Comparison of ENCODE assay signal across 8 cellular contexts in genomic region chr2:38601463-38602135, GRCh38. TPM values are rescaled to one million over a fixed set of nuclear protein-coding genes. Genes with fewer than 3 reads are reported as not detected.
DNase-seq lines count a peak whose midpoint lies in the region; ATAC-seq and TF ChIP-seq lines count a peak whose summit lies in the region.

No MANE protein-coding gene starts in this region.

- H3K27me3 ChIP-seq in heart left ventricle, result no peaks in the 10 kb centered on the region
- peaks cover 6% of the 10 kb centered on the region for H3K27me3 ChIP-seq in OCI-LY3 (ENCODE audit: low read depth, low read length)
- H3K27me3 ChIP-seq in ectodermal cell (ENCODE audit: control insufficient read depth, insufficient read depth, low read length, poor library complexity, severe bottlenecking), result no peaks in the 10 kb centered on the region
- H3K27me3 ChIP-seq in naive thymus-derived CD4-positive, alpha-beta T cell (ENCODE audit: control insufficient read depth in 2 of 2, insufficient read depth in 2 of 2, low read length in 2 of 2), result no peaks in the 10 kb centered on the region

- H3K36me3 ChIP-seq in heart left ventricle, result no peaks in the 10 kb centered on the region
- no peaks in the 10 kb centered on the region for H3K36me3 ChIP-seq in OCI-LY3 (replicated peaks; ENCODE audit: low read depth, low read length)
- no peaks in the 10 kb centered on the region for H3K36me3 ChIP-seq in ectodermal cell (ENCODE audit: control insufficient read depth, insufficient read depth, low read length)
- peaks cover 0 to 11% (median 0%) of the 10 kb centered on the region in 3 experiments for H3K36me3 ChIP-seq in naive thymus-derived CD4-positive, alpha-beta T cell (ENCODE audit: control insufficient read depth in 2 of 3, insufficient read depth in 3 of 3, low read length in 3 of 3)

- H3K4me3 ChIP-seq in heart left ventricle (peak overlapping the region; percentile 70 to 96 (median 92)), OCI-LY3 (ENCODE audit: low read length) (peak overlapping the region; percentile 95), ectodermal cell (ENCODE audit: insufficient read depth, low read depth, low read length) (peak overlapping the region; percentile 88)
- H3K4me3 ChIP-seq in naive thymus-derived CD4-positive, alpha-beta T cell (ENCODE audit: low read length), result peak overlapping the region; percentile 86

- intact Hi-C loops in heart left ventricle (cut with DNase I), result loop anchor here in 8 of 10 donors (2.0 to 5.0 kb wide), 8 partner anchors 61 to 521 kb away; partner anchors contain the start of genes GALM (in 6 of the 8) and SOS1 (in 1 of the 8)
- intact Hi-C loops in cardiac septum (cut with DNase I), result loop anchor here (2.0 to 5.0 kb wide), 3 partner anchors 66 to 149 kb away; partner anchors contain the start of genes GALM and SRSF7
- intact Hi-C loops in naive thymus-derived CD4-positive, alpha-beta T cell (cut with micrococcal nuclease), result loop anchor here (2.0 to 5.0 kb wide), 6 partner anchors 25 to 521 kb away; partner anchors contain the start of genes SOS1 (in 2 of the 2) and ATL2 (in 1 of the 2)

- 0 to 3% (median 1%) methylated on average over 20 to 25 of the region's 25 CpGs for WGBS in heart left ventricle, 4 donors
- WGBS in ectodermal cell, 2 experiments, result 0% methylated on average over 24 to 25 of the region's 25 CpGs

- peak overlapping the region; percentile 94 for H3K9ac ChIP-seq in OCI-LY3 (ENCODE audit: low read length)

- peaks cover 60% of the 10 kb centered on the region for H3K79me2 ChIP-seq in OCI-LY3 (ENCODE audit: low read length)

- POLR2A ChIA-PET in naive thymus-derived CD4-positive, alpha-beta T cell (lab: Charles Lee), result interaction anchor here (0.7 to 6.4 kb wide), 13 partner anchors 12 to 149 kb away, joined by 3 to 61 read pairs (median 4); partner anchors contain the start of genes GALM and SRSF7

- TF ChIP-seq CTCF in heart left ventricle (IDR thresholded peaks at IDR 0.05), result no peak
- TF ChIP-seq CTCF in OCI-LY3 (IDR thresholded peaks at IDR 0.05; ENCODE audit: low read depth, low read length), result no peak

- H3K9me3 ChIP-seq in heart left ventricle, result no peaks in the 10 kb centered on the region
- no peaks in the 10 kb centered on the region for H3K9me3 ChIP-seq in OCI-LY3 (ENCODE audit: insufficient read depth, low read length)
- no peaks in the 10 kb centered on the region for H3K9me3 ChIP-seq in ectodermal cell (ENCODE audit: control insufficient read depth, low read length)
- H3K9me3 ChIP-seq in naive thymus-derived CD4-positive, alpha-beta T cell (ENCODE audit: control insufficient read depth in 2 of 3, low read length in 3 of 3), result no peaks in the 10 kb centered on the region

- H3K4me2 ChIP-seq in OCI-LY3 (ENCODE audit: low read length), result peak overlapping the region; percentile 81

- H3K4me1 ChIP-seq in heart left ventricle (peaks cover 0 to 60% (median 42%) of the 10 kb centered on the region in 12 donors), OCI-LY3 (ENCODE audit: low read length) (peaks cover 21% of the 10 kb centered on the region), ectodermal cell (ENCODE audit: control insufficient read depth, insufficient read depth, low read length) (peaks cover 13% of the 10 kb centered on the region)
- peaks cover 14 to 15% of the 10 kb centered on the region in 2 donors for H3K4me1 ChIP-seq in naive thymus-derived CD4-positive, alpha-beta T cell (ENCODE audit: control insufficient read depth in 2 of 2, insufficient read depth in 2 of 2, low read length in 2 of 2)

- H3K27ac ChIP-seq in heart left ventricle (peak overlapping the region; percentile 96 to 100 (median 98)), OCI-LY3 (ENCODE audit: low read length) (peak overlapping the region; percentile 63), ectodermal cell (ENCODE audit: insufficient read depth, low read depth, low read length, poor library complexity, severe bottlenecking) (peak overlapping the region; percentile 96)
- peak overlapping the region; percentile 72 for H3K27ac ChIP-seq in naive thymus-derived CD4-positive, alpha-beta T cell (ENCODE audit: low read depth, low read length)

- no peak for TF ChIP-seq POLR2A in heart left ventricle (IDR thresholded peaks at IDR 0.05)

- peaks cover 0 to 5% (median 0%) of the 10 kb centered on the region in 5 donors for H3K36me3 Mint-ChIP-seq in naive thymus-derived CD4-positive, alpha-beta T cell

- no peaks in the 10 kb centered on the region for H3K27me3 Mint-ChIP-seq in naive thymus-derived CD4-positive, alpha-beta T cell

- H3K4me1 Mint-ChIP-seq in naive thymus-derived CD4-positive, alpha-beta T cell, result peaks cover 29 to 61% (median 55%) of the 10 kb centered on the region in 7 donors

- H3K4me3 Mint-ChIP-seq in naive thymus-derived CD4-positive, alpha-beta T cell, result peak overlapping the region; percentile 84 to 97 (median 92)

- H2AFZ ChIP-seq in OCI-LY3 (ENCODE audit: low read depth, low read length), result no peak overlapping the region

- peak overlapping the region; percentile 64 to 89 (median 83) for H3K27ac Mint-ChIP-seq in naive thymus-derived CD4-positive, alpha-beta T cell

- peak in 1 of 4 donors; percentile 0 for ATAC-seq in heart left ventricle
- no peak for ATAC-seq in naive thymus-derived CD4-positive, alpha-beta T cell
- ATAC-seq in GM21737 (IDR thresholded peaks at IDR 0.05; ENCODE audit: unreplicated experiment), result no peak
- no peak for ATAC-seq in GM21717 (IDR thresholded peaks at IDR 0.05; ENCODE audit: unreplicated experiment)
- ATAC-seq in GM18520 (IDR thresholded peaks at IDR 0.05; ENCODE audit: unreplicated experiment), result no peak

- DNase-seq in heart left ventricle, result peak in 1 of 5 donors; percentile 47
- no peak for DNase-seq in cardiac septum (ENCODE audit: low spot score)
- DNase-seq in naive thymus-derived CD4-positive, alpha-beta T cell, result peak in 3 of 9 donors; percentile 12 to 22 (median 19)

- H4K20me1 ChIP-seq in OCI-LY3 (ENCODE audit: insufficient read depth, low read length), result peaks cover 31% of the 10 kb centered on the region

- H3K9me3 Mint-ChIP-seq in naive thymus-derived CD4-positive, alpha-beta T cell, result no peaks in the 10 kb centered on the region

- CTCF ChIA-PET in naive thymus-derived CD4-positive, alpha-beta T cell (lab: Charles Lee), result interaction anchor here (0.6 to 2.0 kb wide), 9 partner anchors 18 to 591 kb away, joined by 3 to 6 read pairs (median 4); no protein-coding TSS in a partner anchor

RNA-seq across cellular contexts. Expression of gene HNRNPLL, which starts 1.1 kb away (rescaled TPM):
- total RNA-seq in heart left ventricle (10 to 100 TPM; 12.1 to 33.2 (median 23.5) TPM), cardiac septum (25.1 TPM)
- polyA plus RNA-seq in heart left ventricle, result 10 to 100 TPM in 1 of 2 donors, 1 to 10 TPM in 1; 6.9 to 22.8 TPM
- polyA plus RNA-seq in ectodermal cell (2013, experiment 1 of 4), result 68.4 TPM
- 58.9 TPM for polyA plus RNA-seq in ectodermal cell (2013, experiment 2 of 4)
- polyA plus RNA-seq in ectodermal cell (2013, experiment 3 of 4), result 57.1 TPM
- polyA plus RNA-seq in ectodermal cell (2013, experiment 4 of 4), result 62.8 TPM
- total RNA-seq in naive thymus-derived CD4-positive, alpha-beta T cell, result 10 to 100 TPM; 10.1 to 66.8 (median 30.2) TPM
- 10 to 100 TPM; 14.1 to 16.4 TPM for polyA plus RNA-seq in naive thymus-derived CD4-positive, alpha-beta T cell
